Comparison of ENCODE assay signal across 8 cellular contexts in genomic region chr16:49755291-49755611, GRCh38.
A peak's percentile ranks its signal among the peaks of the same experiment; 100 is the strongest.
DNase-seq lines count a peak whose midpoint lies in the region; ATAC-seq and TF ChIP-seq lines count a peak whose summit lies in the region.

No MANE protein-coding gene starts in this region.

- H3K9me3 ChIP-seq in GM23248 (ENCODE audit: low read depth) (no peaks in the 10 kb centered on the region), psoas muscle (no peaks in the 10 kb centered on the region)
- H3K9me3 ChIP-seq in effector memory CD4-positive, alpha-beta T cell (ENCODE audit: control insufficient read depth, low read length), result no peaks in the 10 kb centered on the region

- H3K27ac ChIP-seq in GM23248 (no peak overlapping the region), psoas muscle (peak overlapping the region; percentile 63)
- H3K27ac ChIP-seq in effector memory CD4-positive, alpha-beta T cell (ENCODE audit: insufficient read depth, low read length, poor library complexity, severe bottlenecking), result no peak overlapping the region

- H3K4me2 ChIP-seq in GM23248 (ENCODE audit: unreplicated experiment), result peak overlapping the region; percentile 75

- peak; percentile 33 for TF ChIP-seq CTCF in psoas muscle (IDR thresholded peaks at IDR 0.05)

- WGBS in GM23248 (ENCODE audit: low coverage in 1 of 2, low lambda C conversion rate in 2 of 2, missing lambda C conversion rate in 2 of 2), 2 experiments, result 2% methylated on average over 11 of the region's 11 CpGs
- 32 to 41% (median 35%) methylated on average over 11 of the region's 11 CpGs for WGBS in psoas muscle, 3 donors

- H3K27me3 ChIP-seq in GM23248 (replicated peaks; ENCODE audit: insufficient read depth) (no peaks in the 10 kb centered on the region), psoas muscle (ENCODE audit: insufficient read depth in 3 of 3, low read length in 2 of 3) (no peaks in the 10 kb centered on the region)
- H3K27me3 ChIP-seq in effector memory CD4-positive, alpha-beta T cell (replicated peaks; ENCODE audit: control insufficient read depth, insufficient read depth, low read length, poor library complexity, severe bottlenecking), result peaks cover 3% of the 10 kb centered on the region

- intact Hi-C loops in left cardiac atrium (cut with DNase I) (loop anchor here (10.0 kb wide), 1 partner anchor 100 kb away; the partner anchor contains the start of gene ZNF423 (in 2 of the 2)), psoas muscle (cut with DNase I) (loop anchor here in 1 of 2 donors (5.0 to 10.0 kb wide), 3 partner anchors 102 to 350 kb away; partner anchors contain the start of gene ZNF423)

- in situ Hi-C loops in GM23248 (cut with MboI), result loop anchor here (10.0 kb wide), 1 partner anchor 60 kb away; no protein-coding TSS in a partner anchor

- H3K9me2 ChIP-seq in GM23248 (ENCODE audit: insufficient read depth), result no peaks in the 10 kb centered on the region

- H2AFZ ChIP-seq in GM23248, result peak overlapping the region; percentile 90

- DNase-seq in GM23248 (peak; percentile 69), SW480 (ENCODE audit: low spot score) (peak; percentile 20), left cardiac atrium (no peak), psoas muscle (no peak), COLO829 (ENCODE audit: low spot score) (no peak)
- no peak for DNase-seq in effector memory CD4-positive, alpha-beta T cell

- H3K36me3 ChIP-seq in GM23248 (ENCODE audit: low read depth), result no peaks in the 10 kb centered on the region
- H3K36me3 ChIP-seq in psoas muscle (ENCODE audit: insufficient read depth in 1 of 2, low read depth in 1 of 2), result no peaks in the 10 kb centered on the region
- H3K36me3 ChIP-seq in effector memory CD4-positive, alpha-beta T cell (ENCODE audit: control insufficient read depth, insufficient read depth, low read length), result no peaks in the 10 kb centered on the region

- no peaks in the 10 kb centered on the region for H3K79me2 ChIP-seq in GM23248 (ENCODE audit: insufficient read depth)

- peak overlapping the region; percentile 67 for H3K4me3 ChIP-seq in GM23248
- H3K4me3 ChIP-seq in psoas muscle, result peak overlapping the region; percentile 50
- H3K4me3 ChIP-seq in effector memory CD4-positive, alpha-beta T cell (ENCODE audit: insufficient read depth, low read depth, low read length, poor library complexity, severe bottlenecking), result no peak overlapping the region

- peak; percentile 74 to 78 for ATAC-seq in left cardiac atrium
- peak in 2 of 4 donors; percentile 51 to 70 for ATAC-seq in psoas muscle
- ATAC-seq in GM18907 (IDR thresholded peaks at IDR 0.05; ENCODE audit: unreplicated experiment), result no peak
- ATAC-seq in HG03280 (IDR thresholded peaks at IDR 0.05; ENCODE audit: unreplicated experiment), result no peak

- H3K4me1 ChIP-seq in GM23248 (ENCODE audit: insufficient read depth) (no peaks in the 10 kb centered on the region; the same call in 1 of the 2 replicates), psoas muscle (peaks cover 16% of the 10 kb centered on the region)
- H3K4me1 ChIP-seq in effector memory CD4-positive, alpha-beta T cell (ENCODE audit: control insufficient read depth, insufficient read depth, low read length, poor library complexity, severe bottlenecking), result no peaks in the 10 kb centered on the region

- peak overlapping the region; percentile 44; the same call in 1 of the 2 replicates for H3K9ac ChIP-seq in GM23248

- no peaks in the 10 kb centered on the region for H3F3A ChIP-seq in GM23248 (ENCODE audit: insufficient read depth)

- H4K20me1 ChIP-seq in GM23248 (ENCODE audit: insufficient read depth), result no peaks in the 10 kb centered on the region

Comparison
In these comparisons a context has a peak if more than half of its experiments do, and no peak if none do; other contexts are left out.
1. DNase-seq: peak in GM23248 (single experiment) and SW480 (single experiment); none in left cardiac atrium (single experiment), psoas muscle (0 of 2), effector memory CD4-positive, alpha-beta T cell (0 of 3) and COLO829 (single experiment).
2. ATAC-seq: peak in left cardiac atrium (2 of 2); none in GM18907 (single experiment) and HG03280 (single experiment).